Comparison of ENCODE assay signal across 1 cellular context in genomic region chr5:149441986-149442385, GRCh38.
TF ChIP-seq lines count a peak whose summit lies in the region.

No MANE protein-coding gene starts in this region.

TF ChIP-seq in IMR-90, 13 proteins besides CTCF, POLR2A, EP300 and RAD21:
- TF ChIP-seq FOS (IDR thresholded peaks at IDR 0.05; ENCODE audit: low read depth, low read length) (no peak), SMC3 (IDR thresholded peaks at IDR 0.05; ENCODE audit: low read depth, low read length) (no peak), NFE2L2 (IDR thresholded peaks at IDR 0.05; ENCODE audit: low read depth, low read length) (no peak), ELK1 (IDR thresholded peaks at IDR 0.05; ENCODE audit: borderline replicate concordance, low read depth, low read length) (no peak), BHLHE40 (IDR thresholded peaks at IDR 0.05; ENCODE audit: low read depth, low read length) (no peak), RCOR1 (IDR thresholded peaks at IDR 0.05; ENCODE audit: insufficient replicate concordance, low read length) (no peak), CHD1 (IDR thresholded peaks at IDR 0.05; ENCODE audit: low read depth, low read length) (no peak), RFX5 (IDR thresholded peaks at IDR 0.05; ENCODE audit: low read depth, low read length) (no peak), CEBPB (IDR thresholded peaks at IDR 0.05; ENCODE audit: low read depth, low read length) (no peak), MAZ (IDR thresholded peaks at IDR 0.05; ENCODE audit: borderline replicate concordance, low read depth, low read length) (no peak), MAFK (IDR thresholded peaks at IDR 0.05; ENCODE audit: low read depth, low read length) (no peak), USF2 (IDR thresholded peaks at IDR 0.05; ENCODE audit: low read depth, low read length) (no peak)
